In the genomic region with DNA sequence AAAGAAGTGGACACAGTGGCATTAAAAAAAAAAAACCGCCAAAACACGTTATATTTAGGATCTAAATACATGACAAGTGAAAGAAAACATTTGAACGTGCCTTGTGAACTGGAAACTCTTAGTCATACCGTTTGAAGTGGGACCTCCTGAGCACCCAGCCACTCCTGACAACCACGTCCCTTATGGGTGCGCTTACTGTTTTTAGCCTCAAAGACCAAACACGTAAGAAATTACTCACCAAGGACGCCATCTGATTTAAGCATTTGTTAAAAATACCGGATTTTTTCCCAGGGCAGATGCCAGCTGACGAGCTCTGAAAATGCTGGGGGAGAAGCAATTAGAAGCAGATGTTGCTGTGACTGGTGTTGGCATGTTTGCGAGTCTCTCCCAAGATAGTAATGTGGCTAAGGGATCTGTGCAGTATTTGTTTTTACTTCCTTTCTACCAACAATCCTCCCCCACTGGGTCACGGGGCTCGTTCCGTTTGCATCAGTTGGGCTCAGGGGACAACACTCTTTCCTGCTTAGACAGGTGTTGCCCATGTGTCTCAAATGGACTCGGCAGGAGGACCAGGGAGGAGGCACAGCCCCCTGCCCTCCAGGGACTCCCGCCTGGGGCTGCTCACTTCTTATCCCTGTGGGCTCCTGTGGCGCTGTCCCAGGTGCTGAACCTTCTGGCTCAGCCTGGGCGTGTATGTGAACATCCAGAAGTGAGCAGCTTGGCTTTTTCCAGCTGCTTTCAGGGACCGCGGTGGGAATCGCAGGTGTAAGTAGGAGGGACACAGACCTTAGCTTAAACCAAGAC, we compare ENCODE assay signal across 8 cellular contexts.
DNase-seq lines count a peak whose midpoint lies in the region; ATAC-seq, FAIRE-seq and TF ChIP-seq lines count a peak whose summit lies in the region.

No MANE protein-coding gene starts in this region.

- peak; percentile 63 for ATAC-seq in CD8-positive, alpha-beta T cell
- ATAC-seq in GM19455 (IDR thresholded peaks at IDR 0.05; ENCODE audit: unreplicated experiment) = peak; percentile 56

- no peak overlapping the region for H3K27ac ChIP-seq in CD8-positive, alpha-beta T cell (ENCODE audit: low read depth, low read length)
- H3K27ac ChIP-seq in hepatocyte = no peak overlapping the region

- no peak overlapping the region for H2AFZ ChIP-seq in hepatocyte

- H3K9me3 ChIP-seq in CD8-positive, alpha-beta T cell (ENCODE audit: low read length) = no peaks in the 10 kb centered on the region
- H3K9me3 ChIP-seq in hepatocyte (ENCODE audit: low read depth) = no peaks in the 10 kb centered on the region

- intact Hi-C loops in CD8-positive, alpha-beta T cell (cut with DNase I, micrococcal nuclease) = no loop called here
- intact Hi-C loops in activated naive CD4-positive, alpha-beta T cell treated with anti-CD3 and anti-CD28 coated beads for 36 hours (cut with micrococcal nuclease) = no loop called here

- no peak for TF ChIP-seq CTCF in CD8-positive, alpha-beta T cell (IDR thresholded peaks at IDR 0.05)
- TF ChIP-seq CTCF in hepatocyte (IDR thresholded peaks at IDR 0.05; ENCODE audit: poor library complexity) = no peak

- H3K27me3 Mint-ChIP-seq in CD8-positive, alpha-beta T cell (ENCODE audit: low read depth) = no peaks in the 10 kb centered on the region
- no peaks in the 10 kb centered on the region for H3K27me3 Mint-ChIP-seq in activated naive CD4-positive, alpha-beta T cell treated with anti-CD3 and anti-CD28 coated beads for 36 hours (ENCODE audit: low read depth)

- H3K4me1 ChIP-seq in CD8-positive, alpha-beta T cell (ENCODE audit: insufficient read depth, low read length) = peaks cover 13% of the 10 kb centered on the region
- H3K4me1 ChIP-seq in hepatocyte (ENCODE audit: insufficient read depth) = no peaks in the 10 kb centered on the region

- WGBS in hepatocyte (ENCODE audit: low lambda C conversion rate, missing lambda C conversion rate) = 38% methylated on average over 21 of the region's 21 CpGs

- peak; percentile 22 to 76 (median 60) for DNase-seq in CD8-positive, alpha-beta T cell
- DNase-seq in HTR-8/SVneo (ENCODE audit: insufficient read length, low spot score) (peak; percentile 66), SHP77 treated with DMSO at 0.1 percent for 48 hours (lab: John Stamatoyannopoulos, UW) (peak; percentile 67), hepatocyte (ENCODE audit: low spot score) (peak; percentile 89), NCI-H526 treated with DMSO at 0.1 percent for 48 hours (lab: John Stamatoyannopoulos, UW) (no peak)
- peak; percentile 82 for DNase-seq in activated naive CD4-positive, alpha-beta T cell treated with anti-CD3 and anti-CD28 coated beads for 36 hours
- DNase-seq in stimulated activated CD4-positive, alpha-beta T cell treated with anti-CD3 and anti-CD28 coated beads, Interleukin-2, amount 100 ng/mL, for 48 hours = peak; percentile 53 to 64

- no peak overlapping the region for H3K27ac Mint-ChIP-seq in CD8-positive, alpha-beta T cell
- no peak overlapping the region for H3K27ac Mint-ChIP-seq in activated naive CD4-positive, alpha-beta T cell treated with anti-CD3 and anti-CD28 coated beads for 36 hours

- H3K79me2 ChIP-seq in hepatocyte = no peaks in the 10 kb centered on the region

- H4K20me1 ChIP-seq in hepatocyte (ENCODE audit: insufficient read depth, poor library complexity, severe bottlenecking) = peaks cover 8% of the 10 kb centered on the region

- no peaks in the 10 kb centered on the region for H3K27me3 ChIP-seq in CD8-positive, alpha-beta T cell (ENCODE audit: insufficient read depth, low read length)
- no peaks in the 10 kb centered on the region for H3K27me3 ChIP-seq in hepatocyte

- H3K36me3 ChIP-seq in CD8-positive, alpha-beta T cell (ENCODE audit: insufficient read depth, low read length) = no peaks in the 10 kb centered on the region
- H3K36me3 ChIP-seq in hepatocyte (replicated peaks; ENCODE audit: insufficient read depth, low read depth) = no peaks in the 10 kb centered on the region

- no peak overlapping the region for H3K4me3 Mint-ChIP-seq in CD8-positive, alpha-beta T cell
- no peak overlapping the region for H3K4me3 Mint-ChIP-seq in activated naive CD4-positive, alpha-beta T cell treated with anti-CD3 and anti-CD28 coated beads for 36 hours

- H3K9me2 ChIP-seq in hepatocyte (replicated peaks; ENCODE audit: insufficient read depth) = no peaks in the 10 kb centered on the region

- peak overlapping the region; percentile 43 for H3K4me2 ChIP-seq in hepatocyte

- CTCF ChIA-PET in CD8-positive, alpha-beta T cell (lab: Charles Lee) = no interaction called here
- CTCF ChIA-PET in activated naive CD4-positive, alpha-beta T cell treated with anti-CD3 and anti-CD28 coated beads for 36 hours (lab: Charles Lee) = interaction anchor here (1.2 kb wide), 1 partner anchor 160 kb away, joined by 3 read pairs; no protein-coding TSS in a partner anchor

- POLR2A ChIA-PET in CD8-positive, alpha-beta T cell (lab: Charles Lee) = interaction anchor here (0.7 kb wide), 1 partner anchor 21 kb away, joined by 3 read pairs; no protein-coding TSS in a partner anchor

- peaks cover 18% of the 10 kb centered on the region for H3K4me1 Mint-ChIP-seq in CD8-positive, alpha-beta T cell (ENCODE audit: low read depth)
- peaks cover 5% of the 10 kb centered on the region for H3K4me1 Mint-ChIP-seq in activated naive CD4-positive, alpha-beta T cell treated with anti-CD3 and anti-CD28 coated beads for 36 hours (ENCODE audit: low read depth)

- peaks cover 20% of the 10 kb centered on the region for H3K36me3 Mint-ChIP-seq in CD8-positive, alpha-beta T cell
- H3K36me3 Mint-ChIP-seq in activated naive CD4-positive, alpha-beta T cell treated with anti-CD3 and anti-CD28 coated beads for 36 hours (ENCODE audit: low read depth) = peaks cover 15% of the 10 kb centered on the region

- FAIRE-seq in HTR-8/SVneo (lab: Jason Lieb, UNC) = no peak

- H3K4me3 ChIP-seq in CD8-positive, alpha-beta T cell (ENCODE audit: low read depth, low read length) = no peak overlapping the region
- no peak overlapping the region for H3K4me3 ChIP-seq in hepatocyte

- no peaks in the 10 kb centered on the region for H3K9me3 Mint-ChIP-seq in CD8-positive, alpha-beta T cell
- H3K9me3 Mint-ChIP-seq in activated naive CD4-positive, alpha-beta T cell treated with anti-CD3 and anti-CD28 coated beads for 36 hours = no peaks in the 10 kb centered on the region
